Comparison of ENCODE assay signal across 6 cellular contexts in genomic region chr6:124712532-124712931, GRCh38.
DNase-seq lines count a peak whose midpoint lies in the region; ATAC-seq, FAIRE-seq and TF ChIP-seq lines count a peak whose summit lies in the region.
"Not testable (repeated sequence)": the region's sequence is repeated elsewhere in the genome, so short reads cannot be mapped to it uniquely, and the experiment has no call there.

No MANE protein-coding gene starts in this region.

- ATAC-seq in K562, result peak; percentile 74

- not testable (repeated sequence) for TF ChIP-seq EP300 in K562 (IDR thresholded peaks at IDR 0.05; ENCODE audit: low read length)

- not testable (repeated sequence) for H3K27ac ChIP-seq in K562 (ENCODE audit: extremely low read depth, low read depth, low read length)

- H3K4me3 Mint-ChIP-seq in Caco-2 (ENCODE audit: unreplicated experiment), result peak overlapping the region; percentile 42

- H4K20me1 ChIP-seq in K562 (replicated peaks; ENCODE audit: control insufficient read depth, insufficient read depth, low read length), result not testable (repeated sequence)

- CTCF ChIA-PET in Caco-2 (lab: Charles Lee); K562 (lab: Yijun Ruan, JAX; ENCODE audit: low intra/inter-chr PET ratio): not testable (repeated sequence)

- H3K9me1 ChIP-seq in K562 (ENCODE audit: control insufficient read depth, insufficient read depth, low read length), result not testable (repeated sequence)

- peak overlapping the region; percentile 32; the same call in 1 of the 2 replicates for H3K4me2 ChIP-seq in K562 (ENCODE audit: insufficient read depth, low read length)

- not testable (repeated sequence) for TF ChIP-seq CTCF in Caco-2 (IDR thresholded peaks at IDR 0.05; ENCODE audit: insufficient read depth in 1 of 2, low read depth in 1 of 2, low read length in 1 of 2, severe bottlenecking in 1 of 2, unreplicated experiment in 1 of 2); LNCaP clone FGC (IDR thresholded peaks at IDR 0.05; ENCODE audit: control insufficient read depth, extremely low read depth, insufficient read depth); K562 (IDR thresholded peaks at IDR 0.05 in 2 of 3, conservative IDR thresholded peaks at IDR 0.05 in 1 of 3; ENCODE audit: insufficient read depth in 2 of 3, low read depth in 1 of 3, low read length in 3 of 3)

- H3K9me3 ChIP-seq in Caco-2; ES-I3 (ENCODE audit: control insufficient read depth, insufficient read depth, low read length); K562 (replicated peaks; ENCODE audit: control insufficient read depth, insufficient read depth, low read depth, low read length): not testable (repeated sequence)

- not testable (repeated sequence) for H3K36me3 Mint-ChIP-seq in Caco-2 (ENCODE audit: insufficient read depth, unreplicated experiment)

- POLR2A ChIA-PET in Caco-2 (lab: Charles Lee), result not testable (repeated sequence)
- POLR2A ChIA-PET in K562 (lab: Yijun Ruan, JAX), result interaction anchor here (0.6 kb wide), 1 partner anchor 89 kb away, joined by 3 read pairs; no protein-coding TSS in a partner anchor

- in situ Hi-C loops in K562 (cut with MboI), result not testable (repeated sequence)

- TF ChIP-seq POLR2A in K562 (conservative IDR thresholded peaks at IDR 0.05), result not testable (repeated sequence)

- not testable (repeated sequence) for H3K79me2 ChIP-seq in K562 (ENCODE audit: control insufficient read depth, insufficient read depth, low read length)

- not testable (repeated sequence) for DNase-seq in Caco-2
- DNase-seq in LNCaP clone FGC (ENCODE audit: low read depth) (peak; percentile 3), OCI-M1 (lab: John Stamatoyannopoulos, UW) (peak; percentile 33), SHP77 treated with DMSO at 0.1 percent for 48 hours (lab: John Stamatoyannopoulos, UW) (peak; percentile 9), K562 (ENCODE audit: extremely low read depth in 1 of 4, low spot score in 3 of 4) (peak in 1 of 4 experiments; percentile 18)

- WGBS in K562 (ENCODE audit: insufficient coverage, low coverage, missing lambda C conversion rate), result 0% methylated on average over 9 of the region's 17 CpGs

- not testable (repeated sequence) for H3K4me1 Mint-ChIP-seq in Caco-2 (ENCODE audit: low read depth, unreplicated experiment)

- FAIRE-seq in K562 (lab: Jason Lieb, UNC), result not testable (repeated sequence)

- not testable (repeated sequence) for H3K36me3 ChIP-seq in Caco-2 (ENCODE audit: control insufficient read depth, insufficient read depth, low read length); ES-I3 (ENCODE audit: insufficient read depth, low read length); K562 (ENCODE audit: control insufficient read depth, insufficient read depth, low read length)

- not testable (repeated sequence) for TF ChIP-seq RAD21 in K562 (CRISPR knock-in tag; conservative IDR thresholded peaks at IDR 0.05 in 1 of 2, IDR thresholded peaks at IDR 0.05 in 1 of 2)

- H3K4me3 ChIP-seq in Caco-2 (ENCODE audit: low read depth, low read length), result not testable (repeated sequence)
- H3K4me3 ChIP-seq in LNCaP clone FGC (ENCODE audit: low read depth, low read length), result peak overlapping the region; percentile 45
- H3K4me3 ChIP-seq in K562, result peak overlapping the region; percentile 11; the same call in 1 of the 2 replicates

- peak overlapping the region; percentile 70 for H2AFZ ChIP-seq in K562 (ENCODE audit: low read depth, low read length)

- H3K9me3 Mint-ChIP-seq in Caco-2 (ENCODE audit: unreplicated experiment), result not testable (repeated sequence)

- BruUV-seq in Caco-2 (replicated peaks; lab: Mats Ljungman, UMichigan); K562 (replicated peaks; lab: Mats Ljungman, UMichigan): not testable (repeated sequence)

- not testable (repeated sequence) for H3K27me3 Mint-ChIP-seq in Caco-2 (ENCODE audit: insufficient read depth, unreplicated experiment)

- not testable (repeated sequence) for H3K4me1 ChIP-seq in Caco-2; ES-I3 (ENCODE audit: insufficient read depth, low read length); K562 (replicated peaks in 1 of 2; ENCODE audit: control insufficient read depth in 2 of 2, insufficient read depth in 2 of 2, low read length in 2 of 2)

- H3K9ac ChIP-seq in ES-I3 (ENCODE audit: low read depth, low read length), result peak overlapping the region; percentile 60
- not testable (repeated sequence) for H3K9ac ChIP-seq in K562 (ENCODE audit: insufficient read depth in 1 of 2, low read depth in 2 of 2, low read length in 2 of 2)

- H3K27ac Mint-ChIP-seq in Caco-2 (ENCODE audit: unreplicated experiment), result not testable (repeated sequence)

- H3K27me3 ChIP-seq in Caco-2 (replicated peaks; ENCODE audit: control insufficient read depth, insufficient read depth, low read length); K562 (ENCODE audit: control insufficient read depth in 2 of 2, insufficient read depth in 2 of 2, low read length in 2 of 2): not testable (repeated sequence)

- intact Hi-C loops in Caco-2 (cut with micrococcal nuclease; ENCODE audit: unreplicated experiment); K562 (cut with micrococcal nuclease): not testable (repeated sequence)

TF ChIP-seq in K562, 482 proteins besides CTCF, POLR2A, EP300 and RAD21:
- peak in 1 of 3 experiments; percentile 64 for TF ChIP-seq YY1 (IDR thresholded peaks at IDR 0.05; ENCODE audit: borderline replicate concordance in 1 of 3, control insufficient read depth in 1 of 3, extremely low read depth in 1 of 3, insufficient read depth in 3 of 3, insufficient read length in 1 of 3, insufficient replicate concordance in 2 of 3, low read depth in 1 of 3, low read length in 2 of 3)
TF ChIP-seq in K562: peak in this region for 1; not testable (repeated sequence) for 481.
